ENCODE assay signal across 14 cellular contexts in the genomic region with DNA sequence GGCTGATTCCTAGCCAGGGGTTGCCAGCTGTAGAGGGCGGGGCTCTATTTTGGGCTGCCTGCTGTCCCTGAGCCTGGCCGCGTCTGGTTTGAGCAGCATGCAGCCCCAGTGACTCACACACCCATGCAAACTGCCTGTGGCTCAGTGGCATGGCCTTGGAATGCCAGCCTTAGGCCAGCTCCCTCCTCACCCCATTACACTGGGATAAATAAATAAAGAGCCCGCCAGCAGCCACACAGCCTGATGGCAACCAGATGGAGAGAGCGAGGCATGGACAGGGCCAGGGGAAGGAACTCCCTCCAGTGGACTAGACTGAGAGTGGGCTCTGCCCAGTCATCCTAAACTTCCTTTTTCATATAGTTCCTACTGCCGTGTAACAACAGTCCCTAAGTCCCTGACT. TPM values are rescaled to one million over a fixed set of nuclear protein-coding genes. Genes with fewer than 3 reads are reported as not detected.
DNase-seq lines count a peak whose midpoint lies in the region; ATAC-seq lines count a peak whose summit lies in the region.
"Had no signal": no experiment of that assay in that cellular context is flagged by ENCODE, and none has a peak within 500 bp of the region (broad histone marks: within the 10 kb centered on the region; RNA-seq: fewer than 3 reads in every experiment).

No MANE protein-coding gene starts in this region.

- no peaks in the 10 kb centered on the region for H3K27me3 Mint-ChIP-seq in stimulated activated naive CD8-positive, alpha-beta T cell treated with anti-CD3 and anti-CD28 coated beads, Interleukin-15, amount 100 ng/mL, for 72 hours
- H3K27me3 Mint-ChIP-seq: activated naive CD4-positive, alpha-beta T cell treated with anti-CD3 and anti-CD28 coated beads, Interleukin-2, amount 50 U/mL, for 24 hours had no signal

- no peak overlapping the region for H3K27ac ChIP-seq in caudate nucleus (ENCODE audit: low read depth, low read length)

- no peaks in the 10 kb centered on the region for H3K9me3 Mint-ChIP-seq in stimulated activated naive CD8-positive, alpha-beta T cell treated with anti-CD3 and anti-CD28 coated beads, Interleukin-15, amount 100 ng/mL, for 72 hours
- H3K9me3 Mint-ChIP-seq: activated naive CD4-positive, alpha-beta T cell treated with anti-CD3 and anti-CD28 coated beads, Interleukin-2, amount 50 U/mL, for 24 hours; GM23338 had no signal

- ATAC-seq in HG03460 (IDR thresholded peaks at IDR 0.05; ENCODE audit: unreplicated experiment) (no peak), HG03432 (IDR thresholded peaks at IDR 0.05; ENCODE audit: unreplicated experiment) (no peak)
- ATAC-seq in stimulated activated naive CD8-positive, alpha-beta T cell treated with anti-CD3 and anti-CD28 coated beads, Interleukin-15, amount 100 ng/mL, for 72 hours: no peak
- ATAC-seq: GM23338, left lobe of liver had no signal

- H3K27ac Mint-ChIP-seq in stimulated activated naive CD8-positive, alpha-beta T cell treated with anti-CD3 and anti-CD28 coated beads, Interleukin-15, amount 100 ng/mL, for 72 hours: peak overlapping the region in 1 of 2 donors; percentile 51
- H3K27ac Mint-ChIP-seq: activated naive CD4-positive, alpha-beta T cell treated with anti-CD3 and anti-CD28 coated beads, Interleukin-2, amount 50 U/mL, for 24 hours; GM23338; progenitor cell of endocrine pancreas had no signal

- H3K4me3 Mint-ChIP-seq in stimulated activated naive CD8-positive, alpha-beta T cell treated with anti-CD3 and anti-CD28 coated beads, Interleukin-15, amount 100 ng/mL, for 72 hours: no peak overlapping the region
- H3K4me3 Mint-ChIP-seq: activated naive CD4-positive, alpha-beta T cell treated with anti-CD3 and anti-CD28 coated beads, Interleukin-2, amount 50 U/mL, for 24 hours; GM23338 had no signal

- DNase-seq in GM03348 (ENCODE audit: low spot score): peak; percentile 86
- peak; percentile 99 for DNase-seq in RPMI7951 (ENCODE audit: low read depth)
- peak; percentile 74 for DNase-seq in epidermal melanocyte (ENCODE audit: insufficient read length, low spot score)
- peak; percentile 94 for DNase-seq in renal cortical epithelial cell (ENCODE audit: low read depth)
- DNase-seq in caudate nucleus (lab: John Stamatoyannopoulos, UW): no peak
- no peak for DNase-seq in stimulated activated naive CD8-positive, alpha-beta T cell treated with anti-CD3 and anti-CD28 coated beads, Interleukin-15, amount 100 ng/mL, for 72 hours
- DNase-seq: activated CD4-positive, alpha-beta T cell treated with anti-CD3 and anti-CD28 coated beads for 4 hours; NCI-H1417 had no signal

- no peaks in the 10 kb centered on the region for H3K4me1 Mint-ChIP-seq in stimulated activated naive CD8-positive, alpha-beta T cell treated with anti-CD3 and anti-CD28 coated beads, Interleukin-15, amount 100 ng/mL, for 72 hours
- H3K4me1 Mint-ChIP-seq: activated naive CD4-positive, alpha-beta T cell treated with anti-CD3 and anti-CD28 coated beads, Interleukin-2, amount 50 U/mL, for 24 hours; GM23338 had no signal

RNA-seq across cellular contexts. Expression of gene NHEJ1, which starts 18.3 kb away (rescaled TPM):
- 24.1 and 31.0 TPM in 2 replicates for total RNA-seq in RPMI7951 (2014; rRNA removed; shearing (Covaris generic))
- 18.4 and 24.6 TPM in 2 replicates for total RNA-seq in renal cortical epithelial cell

RNA-seq across cellular contexts. Expression of gene SLC23A3, which starts 27.5 kb away (rescaled TPM):
- total RNA-seq in RPMI7951 (2014; rRNA removed; shearing (Covaris generic)): 0.59 TPM in 1 of 2 replicates, not detected in the other
- 1.0 and 1.6 TPM in 2 replicates for total RNA-seq in renal cortical epithelial cell

RNA-seq across cellular contexts. Expression of gene CNPPD1, which starts 34.4 kb away (rescaled TPM):
- 40.2 and 41.2 TPM in 2 replicates for total RNA-seq in RPMI7951 (2014; rRNA removed; shearing (Covaris generic))
- 39.1 and 46.3 TPM in 2 replicates for total RNA-seq in renal cortical epithelial cell

RNA-seq across cellular contexts. Expression of gene RETREG2, which starts 35.7 kb away (rescaled TPM):
- 63.2 and 67.8 TPM in 2 replicates for total RNA-seq in RPMI7951 (2014; rRNA removed; shearing (Covaris generic))
- 65.6 and 73.5 TPM in 2 replicates for total RNA-seq in renal cortical epithelial cell

Comparison
In these comparisons a context has a peak if more than half of its experiments do, and no peak if none do; other contexts are left out.
1. DNase-seq: peak in GM03348 (single experiment), RPMI7951 (single experiment), epidermal melanocyte (single experiment) and renal cortical epithelial cell (single experiment); none in caudate nucleus (0 of 61) and stimulated activated naive CD8-positive, alpha-beta T cell treated with anti-CD3 and anti-CD28 coated beads, Interleukin-15, amount 100 ng/mL, for 72 hours (0 of 2).